ENCODE assay signal across 8 cellular contexts in the genomic region with DNA sequence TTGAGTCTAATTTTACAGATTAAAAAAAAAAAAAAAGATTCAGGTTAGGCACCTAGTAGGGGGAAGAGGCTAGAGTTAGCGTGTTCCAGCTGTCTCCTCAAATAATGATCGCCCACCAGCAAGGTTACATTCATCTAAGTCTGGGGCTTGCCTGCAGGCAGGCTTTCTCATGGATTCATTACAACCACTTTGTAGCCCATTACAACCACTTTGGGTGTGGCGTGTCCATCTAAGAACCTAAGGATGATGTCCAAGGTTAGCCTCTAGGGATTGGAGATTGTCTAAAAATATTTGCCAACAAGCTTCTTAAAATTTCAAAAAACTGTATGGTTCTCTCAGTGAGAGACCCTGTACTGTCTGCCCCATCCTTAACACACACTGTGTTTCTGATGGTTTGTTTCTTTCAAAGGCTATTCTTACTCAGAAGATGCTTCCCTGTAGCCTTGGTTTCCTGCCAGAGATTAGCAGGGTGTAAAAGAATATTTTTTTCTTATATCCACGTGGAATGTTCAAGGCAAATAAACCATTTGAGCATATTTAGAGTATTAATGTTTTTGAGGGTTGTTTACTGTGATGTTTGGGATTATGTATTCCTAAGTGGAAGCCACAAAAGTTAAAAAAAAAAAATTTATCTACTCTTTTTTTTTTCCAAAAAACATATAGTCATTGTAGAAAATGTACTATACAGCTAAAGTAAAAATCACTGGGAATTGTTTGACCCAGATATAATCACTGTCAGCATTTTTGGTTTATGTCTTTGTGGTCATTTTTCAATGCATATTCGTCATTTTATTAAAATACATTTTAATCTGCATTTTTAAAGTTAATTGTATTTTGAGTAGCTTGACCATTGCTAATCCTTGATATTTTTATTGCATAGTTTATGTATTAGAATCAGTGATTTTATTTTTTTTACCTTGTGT. TPM values are rescaled to one million over a fixed set of nuclear protein-coding genes. Genes with fewer than 3 reads are reported as not detected.
A peak's percentile ranks its signal among the peaks of the same experiment; 100 is the strongest.
DNase-seq lines count a peak whose midpoint lies in the region; ATAC-seq lines count a peak whose summit lies in the region.

No MANE protein-coding gene starts in this region.

- peak overlapping the region; percentile 98 for H3K4me3 ChIP-seq in thymus (ENCODE audit: low read length)

- H3K4me1 Mint-ChIP-seq in activated naive CD4-positive, alpha-beta T cell treated with anti-CD3 and anti-CD28 coated beads for 36 hours (ENCODE audit: low read depth), result peaks cover 43% of the 10 kb centered on the region
- peaks cover 65% of the 10 kb centered on the region for H3K4me1 Mint-ChIP-seq in activated T-cell treated with anti-CD3 and anti-CD28 coated beads, Interleukin-2, amount 50 U/mL, for 72 hours (ENCODE audit: low read depth)

- 72% methylated on average over 5 of the region's 5 CpGs for WGBS in thymus

- peaks cover 7% of the 10 kb centered on the region for H3K36me3 Mint-ChIP-seq in activated naive CD4-positive, alpha-beta T cell treated with anti-CD3 and anti-CD28 coated beads for 36 hours (ENCODE audit: low read depth)
- H3K36me3 Mint-ChIP-seq in activated T-cell treated with anti-CD3 and anti-CD28 coated beads, Interleukin-2, amount 50 U/mL, for 72 hours (ENCODE audit: insufficient read depth in 2 of 2), result peaks cover 5 to 8% of the 10 kb centered on the region in 2 donors

- H3K9me3 ChIP-seq in thymus (ENCODE audit: control insufficient read depth), result no peaks in the 10 kb centered on the region

- no peaks in the 10 kb centered on the region for H3K27me3 Mint-ChIP-seq in activated naive CD4-positive, alpha-beta T cell treated with anti-CD3 and anti-CD28 coated beads for 36 hours (ENCODE audit: low read depth)
- H3K27me3 Mint-ChIP-seq in activated T-cell treated with anti-CD3 and anti-CD28 coated beads, Interleukin-2, amount 50 U/mL, for 72 hours (ENCODE audit: low read depth), result no peaks in the 10 kb centered on the region

- intact Hi-C loops in activated naive CD4-positive, alpha-beta T cell treated with anti-CD3 and anti-CD28 coated beads for 36 hours (cut with micrococcal nuclease), result loop anchor here (2.0 to 10.0 kb wide), 4 partner anchors 141 to 629 kb away; a partner anchor contains a TSS

- CTCF ChIA-PET in activated naive CD4-positive, alpha-beta T cell treated with anti-CD3 and anti-CD28 coated beads for 36 hours (lab: Charles Lee), result interaction anchor here (0.6 to 1.9 kb wide), 5 partner anchors 50 to 1484 kb away, joined by 3 to 11 read pairs (median 3); no protein-coding TSS in a partner anchor

- H3K27ac ChIP-seq in thymus (ENCODE audit: low read depth), result no peak overlapping the region

- peaks cover 8% of the 10 kb centered on the region for H3K36me3 ChIP-seq in thymus (ENCODE audit: control insufficient read depth, insufficient read depth)

- no peak for DNase-seq in activated naive CD4-positive, alpha-beta T cell treated with anti-CD3 and anti-CD28 coated beads for 36 hours
- DNase-seq in activated naive CD4-positive, alpha-beta T cell (lab: John Stamatoyannopoulos, UW), result no peak
- DNase-seq in activated T-cell treated with anti-CD3 and anti-CD28 coated beads, Interleukin-2, amount 50 U/mL, for 72 hours, result no peak
- DNase-seq in islet precursor cell (peak; percentile 51), NCI-H2081 treated with DMSO at 0.1 percent for 48 hours (lab: John Stamatoyannopoulos, UW) (no peak)
- no peak for DNase-seq in stimulated activated CD4-positive, alpha-beta T cell treated with anti-CD3 and anti-CD28 coated beads, Interleukin-4, amount 100 ng/mL, for 4 hours

- H3K4me1 ChIP-seq in thymus (ENCODE audit: control insufficient read depth, insufficient read depth, low read length), result peaks cover 10% of the 10 kb centered on the region

- H3K4me3 Mint-ChIP-seq in activated naive CD4-positive, alpha-beta T cell treated with anti-CD3 and anti-CD28 coated beads for 36 hours, result peak overlapping the region; percentile 89
- peak overlapping the region; percentile 91 to 93 for H3K4me3 Mint-ChIP-seq in activated T-cell treated with anti-CD3 and anti-CD28 coated beads, Interleukin-2, amount 50 U/mL, for 72 hours

- H3K27ac Mint-ChIP-seq in activated naive CD4-positive, alpha-beta T cell treated with anti-CD3 and anti-CD28 coated beads for 36 hours, result peak overlapping the region; percentile 71
- peak overlapping the region; percentile 96 for H3K27ac Mint-ChIP-seq in activated T-cell treated with anti-CD3 and anti-CD28 coated beads, Interleukin-2, amount 50 U/mL, for 72 hours

- no peaks in the 10 kb centered on the region for H3K9me3 Mint-ChIP-seq in activated naive CD4-positive, alpha-beta T cell treated with anti-CD3 and anti-CD28 coated beads for 36 hours
- H3K9me3 Mint-ChIP-seq in activated T-cell treated with anti-CD3 and anti-CD28 coated beads, Interleukin-2, amount 50 U/mL, for 72 hours, result no peaks in the 10 kb centered on the region

- H3K27me3 ChIP-seq in thymus (ENCODE audit: control insufficient read depth, insufficient read depth), result peaks cover 2% of the 10 kb centered on the region

- ATAC-seq in activated T-cell treated with anti-CD3 and anti-CD28 coated beads, Interleukin-2, amount 50 U/mL, for 72 hours (replicated peaks in 1 of 2), result no peak
- no peak for ATAC-seq in GM21786 (IDR thresholded peaks at IDR 0.05; ENCODE audit: unreplicated experiment)

RNA-seq across cellular contexts. Expression of a gene that starts 1.7 kb away (rescaled TPM):
- 100 to 1,000 TPM; 207 to 208 TPM for total RNA-seq in activated naive CD4-positive, alpha-beta T cell treated with anti-CD3 and anti-CD28 coated beads for 36 hours
- total RNA-seq in activated T-cell treated with anti-CD3 and anti-CD28 coated beads, Interleukin-2, amount 50 U/mL, for 72 hours, result 100 to 1,000 TPM; 300 to 335 TPM
- 111 TPM for polyA plus RNA-seq in thymus
